In genomic region chr5:3218916-3219650, GRCh38 we compare ENCODE assay signal across 18 cellular contexts.
DNase-seq lines count a peak whose midpoint lies in the region; ATAC-seq and TF ChIP-seq lines count a peak whose summit lies in the region.
"Had no signal": no experiment of that assay in that cellular context is flagged by ENCODE, and none has a peak within 500 bp of the region (broad histone marks: within the 10 kb centered on the region; RNA-seq: fewer than 3 reads in every experiment).

No MANE protein-coding gene starts in this region.

- no peak overlapping the region for H3K4me2 ChIP-seq in neuronal stem cell (ENCODE audit: insufficient read depth, low read length, poor library complexity, severe bottlenecking)
- H3K4me2 ChIP-seq: A549 had no signal

- no peak for ATAC-seq in Right ventricle myocardium superior (ENCODE audit: poor library complexity)
- ATAC-seq in stimulated activated effector memory CD8-positive, alpha-beta T cell treated with anti-CD3 and anti-CD28 coated beads, Interleukin-12 subunit alpha, Interleukin-12 subunit beta, amount 100 ng/mL, for 72 hours, result peak; percentile 12
- ATAC-seq in GM19452 (IDR thresholded peaks at IDR 0.05; ENCODE audit: unreplicated experiment), result no peak
- ATAC-seq: A549 had no signal

- no peaks in the 10 kb centered on the region for H3K4me1 Mint-ChIP-seq in stimulated activated effector memory CD8-positive, alpha-beta T cell treated with anti-CD3 and anti-CD28 coated beads, Interleukin-12 subunit alpha, Interleukin-12 subunit beta, amount 100 ng/mL, for 72 hours

- no peak overlapping the region for H2BK15ac ChIP-seq in neuronal stem cell (ENCODE audit: low read length)

- no peak overlapping the region for H3K23ac ChIP-seq in neuronal stem cell (ENCODE audit: low read depth, low read length, poor library complexity)

- no peak overlapping the region for H2BK120ac ChIP-seq in neuronal stem cell (ENCODE audit: low read depth, low read length)

- no peak overlapping the region for H2BK5ac ChIP-seq in neuronal stem cell (ENCODE audit: low read length)

- WGBS in neuronal stem cell (ENCODE audit: extremely low coverage in 2 of 2, insufficient read length in 2 of 2, insufficient replicate concordance in 1 of 2), 2 donors, result no CpG with 5 or more reads among the region's 20 CpGs

- H3K18ac ChIP-seq in neuronal stem cell (ENCODE audit: low read length), result no peak overlapping the region

- peak overlapping the region; percentile 38 for H4K91ac ChIP-seq in neuronal stem cell (ENCODE audit: low read depth, low read length, poor library complexity)

- no peaks in the 10 kb centered on the region for H3K4me1 ChIP-seq in right atrium auricular region
- H3K4me1 ChIP-seq in neuronal stem cell (ENCODE audit: control insufficient read depth in 2 of 2, insufficient read depth in 1 of 2, low read depth in 1 of 2, low read length in 2 of 2), result no peaks in the 10 kb centered on the region
- H3K4me1 ChIP-seq: A549, Caco-2 had no signal

- H2BK12ac ChIP-seq in neuronal stem cell (ENCODE audit: low read length), result no peak overlapping the region

- H3K79me1 ChIP-seq in neuronal stem cell (ENCODE audit: low read depth, low read length), result no peaks in the 10 kb centered on the region

- no peak overlapping the region for H2AFZ ChIP-seq in neuronal stem cell (ENCODE audit: low read length)
- H2AFZ ChIP-seq: GM23248 had no signal

- H3K4ac ChIP-seq in neuronal stem cell (ENCODE audit: low read length), result no peak overlapping the region

- no peak overlapping the region for H3K27ac ChIP-seq in right atrium auricular region
- H3K27ac ChIP-seq in neuronal stem cell (replicated peaks; ENCODE audit: low read length), result no peak overlapping the region
- H3K27ac ChIP-seq: 22Rv1, A549, C4-2B, GM23248 had no signal

- H3K36me3 ChIP-seq in right atrium auricular region (no peaks in the 10 kb centered on the region), neuronal stem cell (replicated peaks in 1 of 2; ENCODE audit: control insufficient read depth in 2 of 2, insufficient read depth in 2 of 2, low read length in 2 of 2) (no peaks in the 10 kb centered on the region)

- DNase-seq in right atrium auricular region (ENCODE audit: low spot score) (peak; percentile 16), Right ventricle myocardium superior (no peak), neuronal stem cell (ENCODE audit: low spot score) (no peak), DMS79 treated with DMSO at 0.1 percent for 48 hours (lab: John Stamatoyannopoulos, UW) (no peak), hepatic stellate cell (ENCODE audit: low spot score) (no peak), NCI-H2171 treated with DMSO at 0.1 percent for 48 hours (lab: John Stamatoyannopoulos, UW) (no peak)
- DNase-seq in stimulated activated effector memory CD8-positive, alpha-beta T cell treated with anti-CD3 and anti-CD28 coated beads, Interleukin-12 subunit alpha, Interleukin-12 subunit beta, amount 100 ng/mL, for 72 hours (ENCODE audit: low spot score in 2 of 2), result no peak
- DNase-seq: AML-193; Caco-2; CD4-positive, alpha-beta T cell; DMS79; GF-D8; GM23248; HCEC 1CT had no signal

- H3K36me3 Mint-ChIP-seq in stimulated activated effector memory CD8-positive, alpha-beta T cell treated with anti-CD3 and anti-CD28 coated beads, Interleukin-12 subunit alpha, Interleukin-12 subunit beta, amount 100 ng/mL, for 72 hours, result no peaks in the 10 kb centered on the region

- H3K27ac Mint-ChIP-seq in stimulated activated effector memory CD8-positive, alpha-beta T cell treated with anti-CD3 and anti-CD28 coated beads, Interleukin-12 subunit alpha, Interleukin-12 subunit beta, amount 100 ng/mL, for 72 hours, result no peak overlapping the region
- H3K27ac Mint-ChIP-seq: CD4-positive, alpha-beta T cell had no signal

- no peak for TF ChIP-seq CTCF in right atrium auricular region (IDR thresholded peaks at IDR 0.05)

- peaks cover 6% of the 10 kb centered on the region for H3K9me3 Mint-ChIP-seq in stimulated activated effector memory CD8-positive, alpha-beta T cell treated with anti-CD3 and anti-CD28 coated beads, Interleukin-12 subunit alpha, Interleukin-12 subunit beta, amount 100 ng/mL, for 72 hours
- H3K9me3 Mint-ChIP-seq: CD4-positive, alpha-beta T cell had no signal

- no peak overlapping the region for H3K9ac ChIP-seq in neuronal stem cell (ENCODE audit: low read depth, low read length, poor library complexity)
- H3K9ac ChIP-seq: GM23248 had no signal

- no peak overlapping the region for H3K14ac ChIP-seq in neuronal stem cell (ENCODE audit: low read length)

- H3K4me3 ChIP-seq in right atrium auricular region (no peak overlapping the region), neuronal stem cell (ENCODE audit: low read length in 2 of 2) (no peak overlapping the region)
- H3K4me3 ChIP-seq: A549, GM23248 had no signal

- no peaks in the 10 kb centered on the region for H3K27me3 ChIP-seq in right atrium auricular region
- H3K27me3 ChIP-seq in neuronal stem cell (ENCODE audit: control insufficient read depth in 3 of 3, insufficient read depth in 3 of 3, low read depth in 1 of 3, low read length in 3 of 3), result no peaks in the 10 kb centered on the region

- no peaks in the 10 kb centered on the region for H3K9me3 ChIP-seq in right atrium auricular region
- H3K9me3 ChIP-seq in neuronal stem cell (replicated peaks in 1 of 2; ENCODE audit: control insufficient read depth in 2 of 2, insufficient read depth in 1 of 2, low read depth in 1 of 2, low read length in 2 of 2), result no peaks in the 10 kb centered on the region
- H3K9me3 ChIP-seq: Caco-2 had no signal

- H2AK5ac ChIP-seq in neuronal stem cell (ENCODE audit: low read depth, low read length), result peak overlapping the region; percentile 47

- H4K8ac ChIP-seq in neuronal stem cell (ENCODE audit: low read depth, low read length), result no peak overlapping the region

- intact Hi-C loops in Right ventricle myocardium superior (cut with DNase I), result no loop called here

- no peak overlapping the region for H3K4me3 Mint-ChIP-seq in stimulated activated effector memory CD8-positive, alpha-beta T cell treated with anti-CD3 and anti-CD28 coated beads, Interleukin-12 subunit alpha, Interleukin-12 subunit beta, amount 100 ng/mL, for 72 hours
- H3K4me3 Mint-ChIP-seq: CD4-positive, alpha-beta T cell had no signal
